8 cellular contexts compared by ENCODE assay signal in the genomic region with DNA sequence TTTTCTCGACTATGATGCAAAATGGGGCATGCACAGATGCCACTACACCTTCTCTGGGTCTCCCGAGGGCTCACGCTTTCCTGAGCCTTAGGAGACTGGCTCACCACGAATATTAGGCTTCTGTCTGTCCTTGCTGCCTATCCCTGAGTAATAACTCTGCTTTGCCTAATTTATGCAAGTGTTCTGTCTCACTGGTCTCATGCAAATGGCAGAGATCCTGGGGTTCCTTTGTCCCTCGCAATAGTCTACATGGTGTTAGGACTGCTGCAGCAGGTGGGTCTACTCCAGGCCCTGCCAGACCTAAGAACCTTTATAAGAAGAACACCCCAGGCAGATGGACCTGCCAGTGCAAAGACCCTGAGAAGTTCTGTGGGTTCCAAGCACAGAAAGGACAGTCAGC.
"Had no signal": no experiment of that assay in that cellular context is flagged by ENCODE, and none has a peak within 500 bp of the region (broad histone marks: within the 10 kb centered on the region; RNA-seq: fewer than 3 reads in every experiment).

No MANE protein-coding gene starts in this region.

- H3K27ac ChIP-seq: HL-60 had no signal

- H3K4me3 Mint-ChIP-seq: GM23338, HFFc6, IgD-negative memory B cell had no signal

- ATAC-seq: GM23338, HCT116, HepG2 had no signal

- H3K36me3 ChIP-seq: HAP-1 had no signal

- H3K4me3 ChIP-seq: GM23338, HAP-1 had no signal

- H3K4me2 ChIP-seq: GM23338 had no signal

- DNase-seq: HFFc6, KBM-7 had no signal

- H3K36me3 Mint-ChIP-seq: IgD-negative memory B cell had no signal

- H2AFZ ChIP-seq: GM23338 had no signal

- H3K9me3 ChIP-seq: HAP-1 had no signal

- H3K27ac Mint-ChIP-seq: GM23338, HFFc6 had no signal
